30 cellular contexts compared by ENCODE assay signal in genomic region chr3:58621086-58621830, GRCh38. TPM values are rescaled to one million over a fixed set of nuclear protein-coding genes. Genes with fewer than 3 reads are reported as not detected.
DNase-seq lines count a peak whose midpoint lies in the region; ATAC-seq and TF ChIP-seq lines count a peak whose summit lies in the region.
"Had no signal": no experiment of that assay in that cellular context is flagged by ENCODE, and none has a peak within 500 bp of the region (broad histone marks: within the 10 kb centered on the region; RNA-seq: fewer than 3 reads in every experiment).

No MANE protein-coding gene starts in this region.

- H3K9me3 Mint-ChIP-seq in nephron progenitor cell: no peaks in the 10 kb centered on the region

- H3K9me3 ChIP-seq in right cardiac atrium (ENCODE audit: control insufficient read depth, low read length) (no peaks in the 10 kb centered on the region), transverse colon (no peaks in the 10 kb centered on the region)

- peak overlapping the region; percentile 83 for H3K27ac Mint-ChIP-seq in nephron progenitor cell
- H3K27ac Mint-ChIP-seq: CD4-positive, CD25-positive, alpha-beta regulatory T cell had no signal

- no peaks in the 10 kb centered on the region for H3K27me3 Mint-ChIP-seq in nephron progenitor cell (ENCODE audit: low read depth, poor library complexity)

- no peak for TF ChIP-seq CTCF in nephron progenitor cell (IDR thresholded peaks at IDR 0.05)
- TF ChIP-seq CTCF in GM20000 (IDR thresholded peaks at IDR 0.05; ENCODE audit: extremely low read depth, missing control alignments): no peak
- TF ChIP-seq CTCF in transverse colon (IDR thresholded peaks at IDR 0.05): no peak

- ATAC-seq in Right ventricle myocardium superior (ENCODE audit: poor library complexity) (peak; percentile 45), right cardiac atrium (peak in 1 of 2 donors; percentile 30)
- ATAC-seq: PC-3 had no signal

- H3K4me1 ChIP-seq in right cardiac atrium (ENCODE audit: control insufficient read depth, insufficient read depth, low read length) (peaks cover 11% of the 10 kb centered on the region), transverse colon (peaks cover 0 to 9% (median 0%) of the 10 kb centered on the region in 4 donors)

- no peaks in the 10 kb centered on the region for H3K27me3 ChIP-seq in right cardiac atrium (ENCODE audit: control insufficient read depth, insufficient read depth)
- H3K27me3 ChIP-seq in transverse colon: no peaks in the 10 kb centered on the region

- in situ Hi-C loops in transverse colon (cut with MboI; ENCODE audit: low pct_ligation_motif_present in 1 of 4, low pct_unique_long_range_greater_than_20kb in 1 of 4, low sequenced_read_pairs in 3 of 4): loop anchor here in 1 of 4 donors (10.0 kb wide), 1 partner anchor 46 kb away; the partner anchor contains the start of gene FAM107A

- no peak for TF ChIP-seq EP300 in transverse colon (IDR thresholded peaks at IDR 0.05; ENCODE audit: low read depth)

- peaks cover 83% of the 10 kb centered on the region for H3K4me1 Mint-ChIP-seq in nephron progenitor cell
- H3K4me1 Mint-ChIP-seq: CD4-positive, CD25-positive, alpha-beta regulatory T cell had no signal

- WGBS in right cardiac atrium: 76% methylated on average over 6 of the region's 6 CpGs
- WGBS in transverse colon (ENCODE audit: low coverage in 1 of 2), 2 donors: 86% methylated on average over 6 of the region's 6 CpGs; no CpG with 5 or more reads in 1 of the 2 donors

- H3K4me3 ChIP-seq in right cardiac atrium (ENCODE audit: low read length) (no peak overlapping the region), transverse colon (no peak overlapping the region)
- H3K4me3 ChIP-seq: GM23248 had no signal

- no peaks in the 10 kb centered on the region for H3K36me3 ChIP-seq in transverse colon

- TF ChIP-seq POLR2A in transverse colon (IDR thresholded peaks at IDR 0.05): no peak

- DNase-seq in Right ventricle myocardium superior (no peak), cardiac septum (ENCODE audit: low spot score) (no peak), right cardiac atrium (no peak), nephron progenitor cell (no peak), GM20000 (ENCODE audit: low spot score) (no peak), ureter (ENCODE audit: low spot score) (no peak), cortex of kidney (lab: John Stamatoyannopoulos, UW) (no peak), transverse colon (no peak)
- DNase-seq: 8988T; ACHN; CD4-positive, CD25-positive, alpha-beta regulatory T cell; GM23248; H7; KBM-7; MV-4-11; NCI-H1105; NCI-H1436 treated with DMSO at 0.1 percent for 48 hours; NCI-H187 treated with DMSO at 0.1 percent for 48 hours; NCI-H2107; NCI-H524 treated with DMSO at 0.1 percent for 48 hours; NCI-H774; NK-92 treated with Interleukin-12 subunit alpha and Interleukin-12 subunit beta, amount 100 ng/mL, for 24 hours; PC-3; SHP77 had no signal

- no peak overlapping the region for H3K4me3 Mint-ChIP-seq in nephron progenitor cell
- H3K4me3 Mint-ChIP-seq: CD4-positive, CD25-positive, alpha-beta regulatory T cell had no signal

- no peaks in the 10 kb centered on the region for H3K36me3 Mint-ChIP-seq in nephron progenitor cell (ENCODE audit: low read depth)
- H3K36me3 Mint-ChIP-seq: CD4-positive, CD25-positive, alpha-beta regulatory T cell had no signal

- intact Hi-C loops in Right ventricle myocardium superior (cut with DNase I) (no loop called here), cardiac septum (cut with DNase I) (no loop called here), right cardiac atrium (cut with DNase I) (no loop called here), transverse colon (cut with DNase I; ENCODE audit: low total_unique reads) (no loop called here)

- peak overlapping the region; percentile 33 for H3K27ac ChIP-seq in right cardiac atrium (ENCODE audit: low read length)
- H3K27ac ChIP-seq in transverse colon: no peak overlapping the region
- H3K27ac ChIP-seq: GM23248 had no signal

RNA-seq across cellular contexts. Expression of gene FAM107A, which starts 44.1 kb away (rescaled TPM):
- 95.2 TPM for total RNA-seq in Right ventricle myocardium superior
- 29.9 TPM for total RNA-seq in cardiac septum
- total RNA-seq in right cardiac atrium: 10 to 100 TPM; 38.0 to 80.8 (median 58.0) TPM
- 52.7 TPM for polyA plus RNA-seq in right cardiac atrium
- 102 TPM for total RNA-seq in ureter
- 10 to 100 TPM; 14.1 to 21.9 (median 16.0) TPM for total RNA-seq in transverse colon
- total RNA-seq: CD4-positive, CD25-positive, alpha-beta regulatory T cell; LHCN-M2; MCF 10A; RPMI7951; SK-MEL-5 had no signal
- polyA plus RNA-seq: CD4-positive, CD25-positive, alpha-beta regulatory T cell had no signal

RNA-seq across cellular contexts. Expression of gene FAM3D, which starts 45.3 kb away (rescaled TPM):
- not detected for total RNA-seq in Right ventricle myocardium superior
- not detected for total RNA-seq in cardiac septum
- total RNA-seq in right cardiac atrium: under 1 TPM; 0.24 to 0.37 (median 0.29) TPM
- polyA plus RNA-seq in right cardiac atrium: 0.14 TPM
- total RNA-seq in ureter: 41.3 TPM
- total RNA-seq in transverse colon: 100 to 1,000 TPM; 243 to 431 (median 364) TPM
- total RNA-seq: CD4-positive, CD25-positive, alpha-beta regulatory T cell; GM23248; H7; HT1080; LHCN-M2; MCF 10A; PC-3; RPMI7951; SK-MEL-5 had no signal
- polyA plus RNA-seq: BJ; CD4-positive, CD25-positive, alpha-beta regulatory T cell; GM23248 had no signal

Comparison
In these comparisons a context has a peak if more than half of its experiments do, and no peak if none do; other contexts are left out.
1. RNA of gene FAM3D, which starts 45.3 kb away (total RNA-seq): 243 to 431 TPM in transverse colon and 41.3 TPM in ureter (single experiment); 0.24 to 0.37 TPM in right cardiac atrium, not detected in cardiac septum (single experiment) and not detected in Right ventricle myocardium superior (single experiment); every median in the first group is over 10 times any median in the second.